ENCODE assay signal across 1 cellular context in the genomic region with DNA sequence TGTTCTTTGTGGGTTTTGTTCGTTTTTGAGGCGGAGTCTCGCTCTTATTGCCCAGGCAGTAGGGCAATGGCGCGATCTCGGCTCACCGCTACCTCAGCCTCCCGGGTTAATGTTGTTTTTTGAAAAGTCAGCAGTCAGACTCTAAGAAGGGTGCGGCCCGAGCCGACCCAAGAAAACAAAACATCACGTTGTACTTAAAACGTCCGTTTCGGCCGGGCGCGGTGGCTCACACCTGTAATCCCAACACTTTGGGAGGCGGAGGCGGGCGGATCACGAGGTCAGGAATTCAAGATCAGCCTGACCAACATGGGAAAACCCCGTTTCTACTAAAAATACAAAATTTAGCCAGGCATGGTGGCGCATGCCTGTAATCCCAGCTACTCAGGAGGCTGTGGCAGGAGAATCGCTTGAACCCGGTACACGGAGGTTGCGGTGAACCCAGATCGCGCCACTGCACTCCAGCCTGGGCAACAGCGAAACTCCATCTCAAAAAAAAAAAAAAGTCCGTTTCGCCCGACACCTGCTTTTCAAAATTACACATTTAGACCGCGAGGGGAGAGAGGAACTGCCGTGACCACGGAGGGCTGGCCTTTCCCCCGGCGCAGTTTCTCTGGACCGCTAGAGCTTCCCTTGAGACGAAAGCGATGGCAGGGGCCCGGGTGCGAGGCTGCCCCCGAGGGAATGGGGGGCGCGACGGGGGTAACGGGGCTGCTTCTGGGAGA.
TF ChIP-seq lines count a peak whose summit lies in the region.

No MANE protein-coding gene starts in this region.

TF ChIP-seq in SK-N-SH treated with all-trans-retinoic acid at 6 μM for 48 hours, 23 proteins besides CTCF, POLR2A, EP300 and RAD21 (continued from another document):
- TF ChIP-seq, protein P1, sequence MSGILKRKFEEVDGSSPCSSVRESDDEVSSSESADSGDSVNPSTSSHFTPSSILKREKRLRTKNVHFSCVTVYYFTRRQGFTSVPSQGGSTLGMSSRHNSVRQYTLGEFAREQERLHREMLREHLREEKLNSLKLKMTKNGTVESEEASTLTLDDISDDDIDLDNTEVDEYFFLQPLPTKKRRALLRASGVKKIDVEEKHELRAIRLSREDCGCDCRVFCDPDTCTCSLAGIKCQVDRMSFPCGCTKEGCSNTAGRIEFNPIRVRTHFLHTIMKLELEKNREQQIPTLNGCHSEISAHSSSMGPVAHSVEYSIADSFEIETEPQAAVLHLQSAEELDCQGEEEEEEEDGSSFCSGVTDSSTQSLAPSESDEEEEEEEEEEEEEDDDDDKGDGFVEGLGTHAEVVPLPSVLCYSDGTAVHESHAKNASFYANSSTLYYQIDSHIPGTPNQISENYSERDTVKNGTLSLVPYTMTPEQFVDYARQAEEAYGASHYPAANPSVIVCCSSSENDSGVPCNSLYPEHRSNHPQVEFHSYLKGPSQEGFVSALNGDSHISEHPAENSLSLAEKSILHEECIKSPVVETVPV (CRISPR knock-in tag; IDR thresholded peaks at IDR 0.05) = no peak
- TF ChIP-seq ZFP3 (CRISPR knock-in tag; IDR thresholded peaks at IDR 0.05) (no peak), TCF4 (CRISPR knock-in tag; IDR thresholded peaks at IDR 0.05; ENCODE audit: borderline replicate concordance) (no peak)
- TF ChIP-seq, protein P2, sequence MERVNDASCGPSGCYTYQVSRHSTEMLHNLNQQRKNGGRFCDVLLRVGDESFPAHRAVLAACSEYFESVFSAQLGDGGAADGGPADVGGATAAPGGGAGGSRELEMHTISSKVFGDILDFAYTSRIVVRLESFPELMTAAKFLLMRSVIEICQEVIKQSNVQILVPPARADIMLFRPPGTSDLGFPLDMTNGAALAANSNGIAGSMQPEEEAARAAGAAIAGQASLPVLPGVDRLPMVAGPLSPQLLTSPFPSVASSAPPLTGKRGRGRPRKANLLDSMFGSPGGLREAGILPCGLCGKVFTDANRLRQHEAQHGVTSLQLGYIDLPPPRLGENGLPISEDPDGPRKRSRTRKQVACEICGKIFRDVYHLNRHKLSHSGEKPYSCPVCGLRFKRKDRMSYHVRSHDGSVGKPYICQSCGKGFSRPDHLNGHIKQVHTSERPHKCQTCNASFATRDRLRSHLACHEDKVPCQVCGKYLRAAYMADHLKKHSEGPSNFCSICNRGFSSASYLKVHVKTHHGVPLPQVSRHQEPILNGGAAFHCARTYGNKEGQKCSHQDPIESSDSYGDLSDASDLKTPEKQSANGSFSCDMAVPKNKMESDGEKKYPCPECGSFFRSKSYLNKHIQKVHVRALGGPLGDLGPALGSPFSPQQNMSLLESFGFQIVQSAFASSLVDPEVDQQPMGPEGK (CRISPR knock-in tag; IDR thresholded peaks at IDR 0.05; ENCODE audit: borderline replicate concordance) = no peak
